Comparison of ENCODE assay signal across 13 cellular contexts in genomic region chr22:47919893-47920292, GRCh38.
DNase-seq lines count a peak whose midpoint lies in the region; ATAC-seq and TF ChIP-seq lines count a peak whose summit lies in the region.
"Had no signal": no experiment of that assay in that cellular context is flagged by ENCODE, and none has a peak within 500 bp of the region (broad histone marks: within the 10 kb centered on the region; RNA-seq: fewer than 3 reads in every experiment).

No MANE protein-coding gene starts in this region.

- no peak overlapping the region for H3K23ac ChIP-seq in neuronal stem cell (ENCODE audit: low read depth, low read length, poor library complexity)

- H2AK5ac ChIP-seq in neuronal stem cell (ENCODE audit: low read depth, low read length): no peak overlapping the region

- ATAC-seq in GM21529 (IDR thresholded peaks at IDR 0.05; ENCODE audit: unreplicated experiment): no peak
- ATAC-seq in HG03025 (IDR thresholded peaks at IDR 0.05; ENCODE audit: low FRiP score, unreplicated experiment): no peak
- ATAC-seq: GM23338, HCT116 had no signal

- no peaks in the 10 kb centered on the region for H3K36me3 ChIP-seq in KOPT-K1 (ENCODE audit: insufficient read depth, low read length)
- no peaks in the 10 kb centered on the region for H3K36me3 ChIP-seq in WERI-Rb-1
- H3K36me3 ChIP-seq in neuronal stem cell (replicated peaks in 1 of 2; ENCODE audit: control insufficient read depth in 2 of 2, insufficient read depth in 2 of 2, low read length in 2 of 2): no peaks in the 10 kb centered on the region

- WGBS in neuronal stem cell (ENCODE audit: extremely low coverage in 2 of 2, insufficient read length in 2 of 2, insufficient replicate concordance in 1 of 2), 2 donors: no CpG with 5 or more reads among the region's 6 CpGs

- no peak overlapping the region for H2BK120ac ChIP-seq in neuronal stem cell (ENCODE audit: low read depth, low read length)

- H3K4me3 ChIP-seq in WERI-Rb-1 (ENCODE audit: low read depth, low read length): no peak overlapping the region
- no peak overlapping the region for H3K4me3 ChIP-seq in neuronal stem cell (ENCODE audit: low read length in 2 of 2)
- H3K4me3 ChIP-seq: GM23338 had no signal

- peaks cover 19% of the 10 kb centered on the region for H3K9me3 ChIP-seq in KOPT-K1 (ENCODE audit: insufficient read depth, low read length, poor library complexity, severe bottlenecking)
- peaks cover 10% of the 10 kb centered on the region for H3K9me3 ChIP-seq in WERI-Rb-1 (ENCODE audit: severe bottlenecking)
- peaks cover 0 to 4% of the 10 kb centered on the region in 2 donors for H3K9me3 ChIP-seq in neuronal stem cell (replicated peaks in 1 of 2; ENCODE audit: control insufficient read depth in 2 of 2, insufficient read depth in 1 of 2, low read depth in 1 of 2, low read length in 2 of 2)
- H3K9me3 ChIP-seq: Caco-2 had no signal

- no peak overlapping the region for H2AFZ ChIP-seq in neuronal stem cell (ENCODE audit: low read length)
- H2AFZ ChIP-seq: GM23338 had no signal

- no peak overlapping the region for H2BK15ac ChIP-seq in neuronal stem cell (ENCODE audit: low read length)

- H3K4me1 ChIP-seq in neuronal stem cell (ENCODE audit: control insufficient read depth in 2 of 2, insufficient read depth in 1 of 2, low read depth in 1 of 2, low read length in 2 of 2): peaks cover 0 to 24% of the 10 kb centered on the region in 2 donors
- H3K4me1 ChIP-seq: Caco-2 had no signal

- no peak for TF ChIP-seq CTCF in WERI-Rb-1 (IDR thresholded peaks at IDR 0.05; ENCODE audit: low read depth, low read length)

- no peak overlapping the region for H3K4ac ChIP-seq in neuronal stem cell (ENCODE audit: low read length)

- H3K4me2 ChIP-seq in neuronal stem cell (ENCODE audit: insufficient read depth, low read length, poor library complexity, severe bottlenecking): no peak overlapping the region
- H3K4me2 ChIP-seq: GM23338 had no signal

- H3K27ac ChIP-seq in KOPT-K1 (ENCODE audit: low read depth, low read length, poor library complexity, severe bottlenecking) (peak overlapping the region; percentile 71), WERI-Rb-1 (peak overlapping the region; percentile 96), neuronal stem cell (replicated peaks; ENCODE audit: low read length) (no peak overlapping the region)

- no peaks in the 10 kb centered on the region for H3K27me3 ChIP-seq in WERI-Rb-1 (ENCODE audit: insufficient read depth, low read depth, severe bottlenecking)
- peaks cover 0 to 2% (median 0%) of the 10 kb centered on the region in 3 experiments for H3K27me3 ChIP-seq in neuronal stem cell (ENCODE audit: control insufficient read depth in 3 of 3, insufficient read depth in 3 of 3, low read depth in 1 of 3, low read length in 3 of 3)

- no peak overlapping the region for H3K14ac ChIP-seq in neuronal stem cell (ENCODE audit: low read length)

- H3K79me1 ChIP-seq in neuronal stem cell (ENCODE audit: low read depth, low read length): no peaks in the 10 kb centered on the region

- H4K91ac ChIP-seq in neuronal stem cell (ENCODE audit: low read depth, low read length, poor library complexity): no peak overlapping the region

- no peak for DNase-seq in WERI-Rb-1
- DNase-seq in neuronal stem cell (ENCODE audit: low spot score): no peak
- no peak for DNase-seq in NCI-H1417 (lab: John Stamatoyannopoulos, UW)
- DNase-seq: Caco-2; CD4-positive, alpha-beta memory T cell; DMS153; DMS79; H9 had no signal

- no peak overlapping the region for H3K18ac ChIP-seq in neuronal stem cell (ENCODE audit: low read length)

- H3K9ac ChIP-seq in neuronal stem cell (ENCODE audit: low read depth, low read length, poor library complexity): no peak overlapping the region

- peak overlapping the region; percentile 0 for H2BK5ac ChIP-seq in neuronal stem cell (ENCODE audit: low read length)

- no peak overlapping the region for H2BK12ac ChIP-seq in neuronal stem cell (ENCODE audit: low read length)

- no peak overlapping the region for H4K8ac ChIP-seq in neuronal stem cell (ENCODE audit: low read depth, low read length)
